ENCODE assay signal across 10 cellular contexts in genomic region chr2:43075054-43075593, GRCh38.
A peak's percentile ranks its signal among the peaks of the same experiment; 100 is the strongest.
DNase-seq lines count a peak whose midpoint lies in the region; ATAC-seq, FAIRE-seq and TF ChIP-seq lines count a peak whose summit lies in the region.
"Had no signal": no experiment of that assay in that cellular context is flagged by ENCODE, and none has a peak within 500 bp of the region (broad histone marks: within the 10 kb centered on the region; RNA-seq: fewer than 3 reads in every experiment).

No MANE protein-coding gene starts in this region.

- H3K9me3 Mint-ChIP-seq in astrocyte (ENCODE audit: unreplicated experiment) (peaks cover 2% of the 10 kb centered on the region), immature natural killer cell (no peaks in the 10 kb centered on the region)

- H3K36me3 Mint-ChIP-seq in astrocyte (ENCODE audit: low read depth, unreplicated experiment), result no peaks in the 10 kb centered on the region
- peaks cover 0 to 3% (median 0%) of the 10 kb centered on the region in 3 donors for H3K36me3 Mint-ChIP-seq in immature natural killer cell

- H3K4me3 ChIP-seq in astrocyte (ENCODE audit: insufficient read depth, low read depth, low read length) (no peak overlapping the region), right atrium auricular region (no peak overlapping the region), spleen (no peak overlapping the region)

- peak; percentile 82 for DNase-seq in H54 (ENCODE audit: insufficient read length, low spot score)
- peak; percentile 99 for DNase-seq in astrocyte (ENCODE audit: low read depth)
- peak; percentile 95 for DNase-seq in right atrium auricular region (ENCODE audit: low spot score)
- peak; percentile 71 for DNase-seq in spleen
- DNase-seq in NK-92 treated with Interleukin-12 subunit alpha and Interleukin-12 subunit beta, amount 100 ng/mL, for 24 hours (lab: John Stamatoyannopoulos, UW), result no peak
- DNase-seq in immature natural killer cell, result no peak
- DNase-seq in stimulated activated naive CD4-positive, alpha-beta T cell (lab: John Stamatoyannopoulos, UW), result no peak
- DNase-seq: activated T-cell treated with anti-CD3 and anti-CD28 coated beads for 4 hours had no signal

- H3K4me2 ChIP-seq in astrocyte (ENCODE audit: low read length), result peak overlapping the region; percentile 65

- no peak for TF ChIP-seq POLR2A in H54 (IDR thresholded peaks at IDR 0.05; ENCODE audit: low read depth, low read length)
- no peak for TF ChIP-seq POLR2A in spleen (IDR thresholded peaks at IDR 0.05)

- H3K4me1 Mint-ChIP-seq in astrocyte (ENCODE audit: low read depth, unreplicated experiment) (peaks cover 32% of the 10 kb centered on the region), immature natural killer cell (no peaks in the 10 kb centered on the region)

- TF ChIP-seq CTCF in astrocyte (IDR thresholded peaks at IDR 0.05; ENCODE audit: insufficient read depth, low read depth, low read length), result no peak
- no peak for TF ChIP-seq CTCF in right atrium auricular region (IDR thresholded peaks at IDR 0.05)
- peak in 1 of 11 experiments; percentile 9 for TF ChIP-seq CTCF in spleen (IDR thresholded peaks at IDR 0.05 in 8 of 11, conservative IDR thresholded peaks at IDR 0.05 in 3 of 11)

- peak overlapping the region; percentile 29 for H2AFZ ChIP-seq in astrocyte (ENCODE audit: low read depth, low read length)

- H3K36me3 ChIP-seq in astrocyte (ENCODE audit: insufficient read depth, low read length) (no peaks in the 10 kb centered on the region), right atrium auricular region (no peaks in the 10 kb centered on the region), spleen (no peaks in the 10 kb centered on the region)

- intact Hi-C loops in spleen (cut with DNase I; ENCODE audit: low total_unique reads), result no loop called here

- no peaks in the 10 kb centered on the region for H3K79me2 ChIP-seq in astrocyte (ENCODE audit: insufficient read depth, low read length)

- no peaks in the 10 kb centered on the region for H4K20me1 ChIP-seq in astrocyte (ENCODE audit: insufficient read depth, low read length)

- 49 to 86% (median 60%) methylated on average over 4 of the region's 4 CpGs for WGBS in spleen, 5 donors

- H3K27me3 ChIP-seq in astrocyte (ENCODE audit: insufficient read depth, low read length) (no peaks in the 10 kb centered on the region), right atrium auricular region (no peaks in the 10 kb centered on the region), spleen (replicated peaks in 1 of 7) (no peaks in the 10 kb centered on the region)

- peaks cover 33% of the 10 kb centered on the region for H3K4me1 ChIP-seq in astrocyte (ENCODE audit: insufficient read depth, low read length)
- H3K4me1 ChIP-seq in right atrium auricular region, result peaks cover 0 to 69% of the 10 kb centered on the region in 2 donors
- H3K4me1 ChIP-seq in spleen, result peaks cover 0 to 60% (median 13%) of the 10 kb centered on the region in 6 donors

- peak overlapping the region; percentile 94 for H3K27ac ChIP-seq in astrocyte (ENCODE audit: low read depth, low read length)
- peak overlapping the region; percentile 74 to 88 for H3K27ac ChIP-seq in right atrium auricular region
- peak overlapping the region in 7 of 8 donors; percentile 51 to 78 (median 69) for H3K27ac ChIP-seq in spleen

- no peak overlapping the region for H3K4me3 Mint-ChIP-seq in astrocyte (ENCODE audit: unreplicated experiment)
- H3K4me3 Mint-ChIP-seq in immature natural killer cell, result no peak overlapping the region

- no peak for ATAC-seq in HG03571 (IDR thresholded peaks at IDR 0.05; ENCODE audit: unreplicated experiment)

- H3K9ac ChIP-seq in astrocyte (ENCODE audit: low read length), result peak overlapping the region; percentile 70

- FAIRE-seq in H54 (lab: Jason Lieb, UNC), result no peak
- peak; percentile 34 for FAIRE-seq in astrocyte (lab: Jason Lieb, UNC)
- FAIRE-seq: GM18507 had no signal

- H3K27me3 Mint-ChIP-seq in astrocyte (ENCODE audit: low read depth, unreplicated experiment), result peaks cover 22% of the 10 kb centered on the region
- H3K27me3 Mint-ChIP-seq in immature natural killer cell (ENCODE audit: low read depth in 3 of 3), result peaks cover 0 to 4% (median 0%) of the 10 kb centered on the region in 3 donors

- H3K9me3 ChIP-seq in astrocyte (ENCODE audit: insufficient read depth, low read depth, low read length), result no peaks in the 10 kb centered on the region
- H3K9me3 ChIP-seq in right atrium auricular region, result no peaks in the 10 kb centered on the region
- H3K9me3 ChIP-seq in spleen, result no peaks in the 10 kb centered on the region

- no peak overlapping the region for H3K27ac Mint-ChIP-seq in astrocyte (ENCODE audit: unreplicated experiment)
- no peak overlapping the region for H3K27ac Mint-ChIP-seq in immature natural killer cell

Comparison
In these comparisons a context has a peak if more than half of its experiments do, and no peak if none do; other contexts are left out.
1. DNase-seq: peak in H54 (single experiment), astrocyte (single experiment), right atrium auricular region (single experiment) and spleen (single experiment); none in NK-92 treated with Interleukin-12 subunit alpha and Interleukin-12 subunit beta, amount 100 ng/mL, for 24 hours (single experiment), immature natural killer cell (0 of 3) and stimulated activated naive CD4-positive, alpha-beta T cell (0 of 6).
2. Peak in every context shown above with its lines, with median percentiles within 50 percentile points of each other: H3K27ac ChIP-seq.